ENCODE assay signal across 13 cellular contexts in the genomic region with DNA sequence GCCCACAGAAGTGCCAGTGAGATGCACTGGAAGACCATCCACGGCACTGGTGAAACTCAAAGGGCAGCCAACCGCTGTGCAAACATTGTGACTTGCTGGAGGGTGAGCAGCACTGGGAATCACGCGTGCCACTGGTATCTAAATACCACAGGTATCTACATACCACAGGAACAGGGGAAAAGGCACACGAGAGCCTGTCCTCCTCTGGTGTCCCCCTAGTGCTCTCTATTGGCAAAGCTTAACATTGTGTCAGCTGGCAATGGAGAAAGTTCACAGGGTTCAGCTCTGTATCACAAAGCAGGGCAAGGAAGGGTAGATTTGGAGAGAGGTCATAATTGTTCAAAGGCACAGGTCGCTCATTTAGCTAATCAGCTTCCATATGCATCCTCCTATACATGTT.
"Had no signal": no experiment of that assay in that cellular context is flagged by ENCODE, and none has a peak within 500 bp of the region (broad histone marks: within the 10 kb centered on the region; RNA-seq: fewer than 3 reads in every experiment).

No MANE protein-coding gene starts in this region.

- H3K4me3 ChIP-seq: hepatocyte, lower lobe of right lung, tibial nerve had no signal

- H3K4me2 ChIP-seq: hepatocyte had no signal

- H3K36me3 ChIP-seq: lower lobe of right lung, tibial nerve had no signal

- H3K4me1 ChIP-seq: lower lobe of right lung, tibial nerve had no signal

- H2AFZ ChIP-seq: hepatocyte had no signal

- DNase-seq: activated CD4-positive, alpha-beta T cell treated with anti-CD3 and anti-CD28 coated beads, Interleukin-2, amount 50 U/mL, for 1 hour; activated CD4-positive, CD25-positive, alpha-beta regulatory T cell; activated effector memory CD4-positive, alpha-beta T cell treated with Interleukin-2 at 50 U/mL for 16 hours; amygdala; erythroblast; immature natural killer cell; left cardiac atrium; lower lobe of right lung; midbrain; naive thymus-derived CD8-positive, alpha-beta T cell; right cardiac atrium had no signal

- H3K9me3 ChIP-seq: lower lobe of right lung, tibial nerve had no signal

- H3K79me2 ChIP-seq: hepatocyte had no signal

- H3K27ac ChIP-seq: hepatocyte, lower lobe of right lung, tibial nerve had no signal
